17 cellular contexts compared by ENCODE assay signal in genomic region chr4:87002682-87003043, GRCh38.
"Had no signal": no experiment of that assay in that cellular context is flagged by ENCODE, and none has a peak within 500 bp of the region (broad histone marks: within the 10 kb centered on the region; RNA-seq: fewer than 3 reads in every experiment).

No MANE protein-coding gene starts in this region.

- H3K27ac Mint-ChIP-seq: activated B cell treated with CpG ODN at 0.5 μM for 24 hours; activated CD8-positive, alpha-beta T cell treated with anti-CD3 and anti-CD28 coated beads for 36 hours; activated naive CD4-positive, alpha-beta T cell treated with anti-CD3 and anti-CD28 coated beads, Interleukin-2, amount 50 U/mL, for 72 hours; naive B cell had no signal

- H3K9me3 ChIP-seq: gastroesophageal sphincter, heart right ventricle, neutrophil, transverse colon had no signal

- H3K36me3 Mint-ChIP-seq: naive B cell had no signal

- ATAC-seq: activated CD8-positive, alpha-beta T cell treated with anti-CD3 and anti-CD28 coated beads for 36 hours; activated naive CD4-positive, alpha-beta T cell treated with anti-CD3 and anti-CD28 coated beads, Interleukin-2, amount 50 U/mL, for 72 hours; activated T-cell treated with anti-CD3 and anti-CD28 coated beads, Interleukin-2, amount 50 U/mL, for 4 hours; gastroesophageal sphincter; heart right ventricle; left lobe of liver had no signal

- H3K27ac ChIP-seq: cardiac muscle cell, gastroesophageal sphincter, heart right ventricle, neutrophil, parathyroid adenoma, transverse colon had no signal

- DNase-seq: activated B cell treated with CpG ODN at 0.5 μM for 24 hours; activated CD4-positive, alpha-beta T cell treated with anti-CD3 and anti-CD28 coated beads for 48 hours; activated CD8-positive, alpha-beta T cell treated with anti-CD3 and anti-CD28 coated beads for 36 hours; activated effector memory CD4-positive, alpha-beta T cell treated with Interleukin-2 at 50 U/mL for 16 hours; activated T-cell treated with anti-CD3 and anti-CD28 coated beads, Interleukin-2, amount 50 U/mL, for 4 hours; heart right ventricle; naive B cell; stimulated activated CD4-positive, alpha-beta T cell treated with anti-CD3 and anti-CD28 coated beads, Interleukin-4, amount 100 ng/mL, for 1 hour; stimulated activated naive CD4-positive, alpha-beta T cell treated with Interleukin-2 at 50 U/mL for 16 hours; substantia nigra; transverse colon had no signal

- H3K4me3 ChIP-seq: cardiac muscle cell, gastroesophageal sphincter, heart right ventricle, transverse colon had no signal

- H3K36me3 ChIP-seq: cardiac muscle cell, gastroesophageal sphincter, heart right ventricle, neutrophil, transverse colon had no signal

- H3K27me3 ChIP-seq: cardiac muscle cell, gastroesophageal sphincter, heart right ventricle, neutrophil, transverse colon had no signal

- H3K9ac ChIP-seq: parathyroid adenoma had no signal

- H3K9me3 Mint-ChIP-seq: activated B cell treated with CpG ODN at 0.5 μM for 24 hours; activated CD8-positive, alpha-beta T cell treated with anti-CD3 and anti-CD28 coated beads for 36 hours; activated naive CD4-positive, alpha-beta T cell treated with anti-CD3 and anti-CD28 coated beads, Interleukin-2, amount 50 U/mL, for 72 hours; activated T-cell treated with anti-CD3 and anti-CD28 coated beads, Interleukin-2, amount 50 U/mL, for 4 hours; naive B cell had no signal

- H3K4me3 Mint-ChIP-seq: activated B cell treated with CpG ODN at 0.5 μM for 24 hours; activated CD8-positive, alpha-beta T cell treated with anti-CD3 and anti-CD28 coated beads for 36 hours; activated T-cell treated with anti-CD3 and anti-CD28 coated beads, Interleukin-2, amount 50 U/mL, for 4 hours; naive B cell had no signal
